In the genomic region with DNA sequence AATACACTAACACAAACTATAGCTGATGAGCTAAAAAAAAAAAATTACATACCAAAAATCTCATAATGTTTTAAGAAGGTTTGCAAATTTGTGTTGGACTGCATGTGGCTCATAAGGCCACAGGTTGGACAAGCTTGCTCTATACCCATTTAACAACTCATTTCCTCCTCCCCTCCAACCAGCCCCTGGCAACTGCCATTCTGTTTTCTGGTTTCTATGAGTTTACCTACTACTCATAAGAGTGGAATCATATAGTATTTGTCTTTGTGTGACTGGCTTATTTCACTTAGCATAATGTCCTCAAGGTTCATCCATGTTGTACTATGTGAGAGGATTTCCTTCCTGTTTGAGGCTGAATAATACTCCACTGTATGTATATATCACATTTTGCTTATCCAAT, we compare ENCODE assay signal across 2 cellular contexts.
TF ChIP-seq lines count a peak whose summit lies in the region.

No MANE protein-coding gene starts in this region.

TF ChIP-seq in IMR-90, 13 proteins besides CTCF, POLR2A, EP300 and RAD21:
- TF ChIP-seq, protein P1, sequence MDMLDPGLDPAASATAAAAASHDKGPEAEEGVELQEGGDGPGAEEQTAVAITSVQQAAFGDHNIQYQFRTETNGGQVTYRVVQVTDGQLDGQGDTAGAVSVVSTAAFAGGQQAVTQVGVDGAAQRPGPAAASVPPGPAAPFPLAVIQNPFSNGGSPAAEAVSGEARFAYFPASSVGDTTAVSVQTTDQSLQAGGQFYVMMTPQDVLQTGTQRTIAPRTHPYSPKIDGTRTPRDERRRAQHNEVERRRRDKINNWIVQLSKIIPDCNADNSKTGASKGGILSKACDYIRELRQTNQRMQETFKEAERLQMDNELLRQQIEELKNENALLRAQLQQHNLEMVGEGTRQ (IDR thresholded peaks at IDR 0.05; ENCODE audit: low read depth, low read length): no peak
- TF ChIP-seq MXI1 (IDR thresholded peaks at IDR 0.05; ENCODE audit: borderline replicate concordance, low read depth, low read length): no peak
- TF ChIP-seq MAFK (IDR thresholded peaks at IDR 0.05; ENCODE audit: low read depth, low read length): no peak
- TF ChIP-seq MAZ (IDR thresholded peaks at IDR 0.05; ENCODE audit: borderline replicate concordance, low read depth, low read length): no peak
- TF ChIP-seq FOS (IDR thresholded peaks at IDR 0.05; ENCODE audit: low read depth, low read length): no peak
- no peak for TF ChIP-seq NFE2L2 (IDR thresholded peaks at IDR 0.05; ENCODE audit: low read depth, low read length)
- no peak for TF ChIP-seq CHD1 (IDR thresholded peaks at IDR 0.05; ENCODE audit: low read depth, low read length)
- no peak for TF ChIP-seq RCOR1 (IDR thresholded peaks at IDR 0.05; ENCODE audit: insufficient replicate concordance, low read length)
- TF ChIP-seq SMC3 (IDR thresholded peaks at IDR 0.05; ENCODE audit: low read depth, low read length): no peak
- TF ChIP-seq RFX5 (IDR thresholded peaks at IDR 0.05; ENCODE audit: low read depth, low read length): no peak
- TF ChIP-seq, protein P2, sequence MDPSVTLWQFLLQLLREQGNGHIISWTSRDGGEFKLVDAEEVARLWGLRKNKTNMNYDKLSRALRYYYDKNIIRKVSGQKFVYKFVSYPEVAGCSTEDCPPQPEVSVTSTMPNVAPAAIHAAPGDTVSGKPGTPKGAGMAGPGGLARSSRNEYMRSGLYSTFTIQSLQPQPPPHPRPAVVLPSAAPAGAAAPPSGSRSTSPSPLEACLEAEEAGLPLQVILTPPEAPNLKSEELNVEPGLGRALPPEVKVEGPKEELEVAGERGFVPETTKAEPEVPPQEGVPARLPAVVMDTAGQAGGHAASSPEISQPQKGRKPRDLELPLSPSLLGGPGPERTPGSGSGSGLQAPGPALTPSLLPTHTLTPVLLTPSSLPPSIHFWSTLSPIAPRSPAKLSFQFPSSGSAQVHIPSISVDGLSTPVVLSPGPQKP (IDR thresholded peaks at IDR 0.05; ENCODE audit: borderline replicate concordance, low read depth, low read length): no peak
- no peak for TF ChIP-seq BHLHE40 (IDR thresholded peaks at IDR 0.05; ENCODE audit: low read depth, low read length)
- TF ChIP-seq CEBPB (IDR thresholded peaks at IDR 0.05; ENCODE audit: low read depth, low read length): no peak

TF ChIP-seq in GM12878, 131 proteins besides CTCF, POLR2A, EP300 and RAD21:
- TF ChIP-seq RCOR1 (conservative IDR thresholded peaks at IDR 0.05; ENCODE audit: low read depth, low read length): no peak
- TF ChIP-seq ZNF207 (IDR thresholded peaks at IDR 0.05; ENCODE audit: borderline replicate concordance): no peak
- no peak for TF ChIP-seq POLR2AphosphoS5 (IDR thresholded peaks at IDR 0.05; ENCODE audit: low read length)
- TF ChIP-seq NFXL1 (IDR thresholded peaks at IDR 0.05; ENCODE audit: borderline replicate concordance): no peak
- no peak for TF ChIP-seq PAX8 (IDR thresholded peaks at IDR 0.05)
- TF ChIP-seq SIN3A (IDR thresholded peaks at IDR 0.05; ENCODE audit: low read depth, low read length): no peak
- no peak for TF ChIP-seq E2F4 (IDR thresholded peaks at IDR 0.05; ENCODE audit: low read depth, low read length)
- no peak for TF ChIP-seq TCF7 (IDR thresholded peaks at IDR 0.05; ENCODE audit: borderline replicate concordance)
- no peak for TF ChIP-seq RELB (IDR thresholded peaks at IDR 0.05; ENCODE audit: low read depth)
- TF ChIP-seq IKZF1 (conservative IDR thresholded peaks at IDR 0.05): no peak
- TF ChIP-seq, protein P3, sequence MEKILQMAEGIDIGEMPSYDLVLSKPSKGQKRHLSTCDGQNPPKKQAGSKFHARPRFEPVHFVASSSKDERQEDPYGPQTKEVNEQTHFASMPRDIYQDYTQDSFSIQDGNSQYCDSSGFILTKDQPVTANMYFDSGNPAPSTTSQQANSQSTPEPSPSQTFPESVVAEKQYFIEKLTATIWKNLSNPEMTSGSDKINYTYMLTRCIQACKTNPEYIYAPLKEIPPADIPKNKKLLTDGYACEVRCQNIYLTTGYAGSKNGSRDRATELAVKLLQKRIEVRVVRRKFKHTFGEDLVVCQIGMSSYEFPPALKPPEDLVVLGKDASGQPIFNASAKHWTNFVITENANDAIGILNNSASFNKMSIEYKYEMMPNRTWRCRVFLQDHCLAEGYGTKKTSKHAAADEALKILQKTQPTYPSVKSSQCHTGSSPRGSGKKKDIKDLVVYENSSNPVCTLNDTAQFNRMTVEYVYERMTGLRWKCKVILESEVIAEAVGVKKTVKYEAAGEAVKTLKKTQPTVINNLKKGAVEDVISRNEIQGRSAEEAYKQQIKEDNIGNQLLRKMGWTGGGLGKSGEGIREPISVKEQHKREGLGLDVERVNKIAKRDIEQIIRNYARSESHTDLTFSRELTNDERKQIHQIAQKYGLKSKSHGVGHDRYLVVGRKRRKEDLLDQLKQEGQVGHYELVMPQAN (conservative IDR thresholded peaks at IDR 0.05): no peak
- TF ChIP-seq RAD51 (IDR thresholded peaks at IDR 0.05): no peak
